In genomic region chr20:25397081-25397480, GRCh38 we compare ENCODE assay signal across 2 cellular contexts.
TF ChIP-seq lines count a peak whose summit lies in the region.

No MANE protein-coding gene starts in this region.

TF ChIP-seq in IMR-90, 13 proteins besides CTCF, POLR2A, EP300 and RAD21:
- no peak for TF ChIP-seq RFX5 (IDR thresholded peaks at IDR 0.05; ENCODE audit: low read depth, low read length)
- no peak for TF ChIP-seq SMC3 (IDR thresholded peaks at IDR 0.05; ENCODE audit: low read depth, low read length)
- TF ChIP-seq RCOR1 (IDR thresholded peaks at IDR 0.05; ENCODE audit: insufficient replicate concordance, low read length): no peak
- TF ChIP-seq ELK1 (IDR thresholded peaks at IDR 0.05; ENCODE audit: borderline replicate concordance, low read depth, low read length): no peak
- TF ChIP-seq CHD1 (IDR thresholded peaks at IDR 0.05; ENCODE audit: low read depth, low read length): no peak
- no peak for TF ChIP-seq BHLHE40 (IDR thresholded peaks at IDR 0.05; ENCODE audit: low read depth, low read length)
- no peak for TF ChIP-seq FOS (IDR thresholded peaks at IDR 0.05; ENCODE audit: low read depth, low read length)
- no peak for TF ChIP-seq MAFK (IDR thresholded peaks at IDR 0.05; ENCODE audit: low read depth, low read length)
- TF ChIP-seq MXI1 (IDR thresholded peaks at IDR 0.05; ENCODE audit: borderline replicate concordance, low read depth, low read length): no peak
- TF ChIP-seq USF2 (IDR thresholded peaks at IDR 0.05; ENCODE audit: low read depth, low read length): no peak
- TF ChIP-seq NFE2L2 (IDR thresholded peaks at IDR 0.05; ENCODE audit: low read depth, low read length): no peak
- TF ChIP-seq CEBPB (IDR thresholded peaks at IDR 0.05; ENCODE audit: low read depth, low read length): no peak
- no peak for TF ChIP-seq MAZ (IDR thresholded peaks at IDR 0.05; ENCODE audit: borderline replicate concordance, low read depth, low read length)

TF ChIP-seq in WTC11, 78 proteins besides CTCF, POLR2A, EP300 and RAD21:
- TF ChIP-seq IRF2 (CRISPR knock-in tag; IDR thresholded peaks at IDR 0.05; ENCODE audit: borderline replicate concordance, low read depth): no peak
- TF ChIP-seq ZNF532 (CRISPR knock-in tag; IDR thresholded peaks at IDR 0.05; ENCODE audit: borderline replicate concordance): no peak
- TF ChIP-seq ZMAT4 (CRISPR knock-in tag; IDR thresholded peaks at IDR 0.05): no peak
- no peak for TF ChIP-seq FOXK1 (CRISPR knock-in tag; IDR thresholded peaks at IDR 0.05)
- TF ChIP-seq RELA (CRISPR knock-in tag; IDR thresholded peaks at IDR 0.05; ENCODE audit: borderline replicate concordance): no peak
- no peak for TF ChIP-seq KAT7 (CRISPR knock-in tag; IDR thresholded peaks at IDR 0.05; ENCODE audit: borderline replicate concordance)
- no peak for TF ChIP-seq TEAD1 (CRISPR knock-in tag; IDR thresholded peaks at IDR 0.05)
- no peak for TF ChIP-seq ZBTB21 (CRISPR knock-in tag; IDR thresholded peaks at IDR 0.05; ENCODE audit: borderline replicate concordance)
- TF ChIP-seq E2F5 (CRISPR knock-in tag; IDR thresholded peaks at IDR 0.05): no peak
- no peak for TF ChIP-seq TCF7 (CRISPR knock-in tag; IDR thresholded peaks at IDR 0.05; ENCODE audit: low read depth)
- TF ChIP-seq TEAD4 (CRISPR knock-in tag; IDR thresholded peaks at IDR 0.05): no peak
